18 cellular contexts compared by ENCODE assay signal in the genomic region with DNA sequence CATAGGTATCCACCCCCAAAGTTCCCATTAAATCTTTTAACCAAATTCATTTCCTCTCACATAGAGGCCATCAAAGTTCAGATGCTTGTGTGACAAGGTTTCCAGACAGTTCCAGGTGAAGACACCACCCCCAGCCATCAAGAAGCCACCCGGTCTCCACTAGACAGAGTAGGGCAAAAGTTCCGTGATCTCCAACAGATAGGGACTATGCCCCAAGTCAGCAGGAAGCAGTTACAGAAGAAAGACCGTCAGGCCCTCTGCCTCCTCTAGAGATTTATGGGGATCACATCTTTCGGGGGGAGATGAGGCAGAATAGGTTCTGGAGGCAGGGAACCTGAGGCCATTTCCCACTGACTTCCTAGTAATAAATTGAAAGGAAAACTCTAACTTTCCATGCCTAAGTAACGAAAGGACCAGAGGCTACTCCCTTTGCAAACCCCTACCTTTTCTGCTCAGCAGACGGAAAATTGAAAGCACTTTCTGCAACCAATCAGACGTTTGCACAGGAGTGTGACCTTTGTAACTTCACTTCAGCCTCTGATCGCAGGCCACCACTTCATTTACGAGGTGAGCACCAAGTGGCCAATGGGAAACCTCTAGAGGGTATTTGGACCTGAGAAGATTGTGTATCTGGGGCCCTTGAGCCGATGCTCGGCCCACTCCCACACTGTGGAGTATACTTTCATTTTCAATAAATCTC. TPM values are rescaled to one million over a fixed set of nuclear protein-coding genes. Genes with fewer than 3 reads are reported as not detected.
DNase-seq lines count a peak whose midpoint lies in the region; ATAC-seq, FAIRE-seq and TF ChIP-seq lines count a peak whose summit lies in the region.
"Had no signal": no experiment of that assay in that cellular context is flagged by ENCODE, and none has a peak within 500 bp of the region (broad histone marks: within the 10 kb centered on the region; RNA-seq: fewer than 3 reads in every experiment).

No MANE protein-coding gene starts in this region.

- H2AFZ ChIP-seq in MM.1S (ENCODE audit: low read length) = no peak overlapping the region
- no peak overlapping the region for H2AFZ ChIP-seq in H1 (ENCODE audit: low read length)

- H2AK5ac ChIP-seq in H1 (ENCODE audit: low read depth, low read length) = no peak overlapping the region

- H3K4me1 ChIP-seq in A549 (no peaks in the 10 kb centered on the region), MM.1S (ENCODE audit: low read length) (no peaks in the 10 kb centered on the region), H1 (replicated peaks in 1 of 4; ENCODE audit: control insufficient read depth in 3 of 4, insufficient read depth in 4 of 4, low read length in 3 of 4) (no peaks in the 10 kb centered on the region), mucosa of descending colon (ENCODE audit: low read depth) (no peaks in the 10 kb centered on the region)
- H3K4me1 ChIP-seq: BE2C had no signal

- H2BK12ac ChIP-seq in H1 (ENCODE audit: low read depth, low read length) = no peak overlapping the region

- no peaks in the 10 kb centered on the region for H3K23me2 ChIP-seq in H1 (ENCODE audit: low read depth, low read length)

- H3K4me3 ChIP-seq in A549 = no peak overlapping the region
- no peak overlapping the region for H3K4me3 ChIP-seq in MM.1S (ENCODE audit: low read length)
- H3K4me3 ChIP-seq in H1 (ENCODE audit: extremely low read depth in 1 of 4, insufficient read depth in 2 of 4, low read depth in 3 of 4, low read length in 4 of 4) = no peak overlapping the region
- no peak overlapping the region for H3K4me3 ChIP-seq in mucosa of descending colon

- no peak overlapping the region for H2BK120ac ChIP-seq in H1 (replicated peaks; ENCODE audit: low read depth, low read length)

- FAIRE-seq in A549 (lab: Jason Lieb, UNC) = no peak
- FAIRE-seq in H1 (lab: Jason Lieb, UNC) = peak; percentile 24

- TF ChIP-seq RAD21 in A549 (conservative IDR thresholded peaks at IDR 0.05 in 1 of 2, IDR thresholded peaks at IDR 0.05 in 1 of 2) (no peak), H1 (IDR thresholded peaks at IDR 0.05 in 1 of 2, conservative IDR thresholded peaks at IDR 0.05 in 1 of 2; ENCODE audit: low read depth in 2 of 2, low read length in 2 of 2) (no peak)

- no peak overlapping the region for H3K56ac ChIP-seq in H1 (replicated peaks; ENCODE audit: insufficient read length, low read depth, low read length)

- no peak overlapping the region for H2BK20ac ChIP-seq in H1 (ENCODE audit: low read length)

- H3K27me3 ChIP-seq in MM.1S (replicated peaks; ENCODE audit: insufficient read depth, low read length) (no peaks in the 10 kb centered on the region), H1 (replicated peaks in 1 of 4; ENCODE audit: control insufficient read depth in 3 of 4, extremely low read depth in 1 of 4, insufficient read depth in 3 of 4, low read length in 3 of 4) (no peaks in the 10 kb centered on the region)
- H3K27me3 ChIP-seq: BE2C had no signal

- H3K4me2 ChIP-seq in A549 (peak overlapping the region; percentile 28; the same call in 1 of the 3 replicates), MM.1S (ENCODE audit: low read depth, low read length) (peak overlapping the region; percentile 7; the same call in 1 of the 2 replicates), H1 (ENCODE audit: insufficient read depth in 1 of 2, low read depth in 2 of 2, low read length in 2 of 2) (no peak overlapping the region)

- no peak for TF ChIP-seq EP300 in A549 (IDR thresholded peaks at IDR 0.05)
- no peak for TF ChIP-seq EP300 in H1 (IDR thresholded peaks at IDR 0.05; ENCODE audit: borderline replicate concordance in 1 of 2, low read depth in 2 of 2, low read length in 2 of 2)

- no peak overlapping the region for H3K23ac ChIP-seq in H1 (ENCODE audit: insufficient read length)

- TF ChIP-seq CTCF in A549 (IDR thresholded peaks at IDR 0.05) (no peak), MM.1S (IDR thresholded peaks at IDR 0.05; ENCODE audit: low read length) (no peak), H1 (IDR thresholded peaks at IDR 0.05; ENCODE audit: control extremely low read depth in 1 of 3, insufficient read depth in 1 of 3, low read depth in 1 of 3, low read length in 3 of 3) (no peak), mucosa of descending colon (IDR thresholded peaks at IDR 0.05) (no peak)

- H3K9ac ChIP-seq in MM.1S (ENCODE audit: low read length) = no peak overlapping the region
- no peak overlapping the region for H3K9ac ChIP-seq in H1 (replicated peaks in 1 of 4; ENCODE audit: extremely low read depth in 1 of 4, low read depth in 3 of 4, low read length in 3 of 4)

- no peak for DNase-seq in A549 (ENCODE audit: low read depth in 1 of 2, low spot score in 1 of 2)
- DNase-seq in MM.1S = no peak
- DNase-seq in H1 (ENCODE audit: low read depth in 1 of 2, low spot score in 2 of 2) = no peak
- DNase-seq in mucosa of descending colon = no peak
- DNase-seq in NCI-H2171 (lab: John Stamatoyannopoulos, UW) = no peak
- DNase-seq in KBM-7 = no peak
- DNase-seq in medulla oblongata (ENCODE audit: extremely low spot score) = no peak
- DNase-seq: BE2C, EL, GF-D8, NCI-H1092 treated with DMSO at 0.1 percent for 48 hours, NCI-H146, NCI-H2029 treated with DMSO at 0.1 percent for 48 hours, NCI-H345, NCI-H524, NCI-H774, PC-3, SHP77 had no signal

- POLR2A ChIA-PET in A549 (lab: Yijun Ruan, JAX) (no interaction called here), H1 (lab: Charles Lee; ENCODE audit: partially characterized antibody) (no interaction called here)

- TF ChIP-seq POLR2A in A549 (IDR thresholded peaks at IDR 0.05; ENCODE audit: low read length) (no peak), H1 (IDR thresholded peaks at IDR 0.05; ENCODE audit: control extremely low read depth in 1 of 2, low read depth in 2 of 2, low read length in 2 of 2) (no peak)

- whole genome bisulfite sequencing in A549 (ENCODE audit: missing lambda C conversion rate) = 60% methylated on average over 10 of the region's 11 CpGs
- 84% methylated on average over 11 of the region's 11 CpGs; no CpG with 5 or more reads in 1 of the 2 experiments for WGBS in H1 (ENCODE audit: extremely low coverage in 1 of 2, insufficient coverage in 1 of 2, insufficient read length in 1 of 2, insufficient replicate concordance in 2 of 2, low coverage in 1 of 2, low lambda C conversion rate in 2 of 2, missing lambda C conversion rate in 1 of 2), 2 experiments

- H3K27ac ChIP-seq in A549 (no peak overlapping the region), MM.1S (ENCODE audit: low read length) (no peak overlapping the region), H1 (ENCODE audit: low read depth, low read length) (no peak overlapping the region)

- no peak overlapping the region for H3K4ac ChIP-seq in H1 (replicated peaks; ENCODE audit: insufficient read length, low read depth, low read length)

- no peak overlapping the region for H4K8ac ChIP-seq in H1 (ENCODE audit: extremely low read depth, insufficient read depth, low read length)

- intact Hi-C loops in mucosa of descending colon (cut with DNase I, micrococcal nuclease) = no loop called here

- H4K91ac ChIP-seq in H1 (replicated peaks; ENCODE audit: insufficient read length, low read length) = no peak overlapping the region

- CTCF ChIA-PET in A549 (lab: Yijun Ruan, JAX) (no interaction called here), H1 (lab: Charles Lee; ENCODE audit: partially characterized antibody) (no interaction called here)

- in situ Hi-C loops in KBM-7 (cut with MboI; ENCODE audit: low pct_unique_long_range_greater_than_20kb, low sequenced_read_pairs) = no loop called here

- no peaks in the 10 kb centered on the region for H3K79me1 ChIP-seq in H1 (ENCODE audit: low read depth, low read length)

- ATAC-seq in A549 (no peak), mucosa of descending colon (peak; percentile 60)
- ATAC-seq: PC-3 had no signal

- H4K20me1 ChIP-seq in MM.1S (ENCODE audit: insufficient read depth, low read length) = no peaks in the 10 kb centered on the region
- H4K20me1 ChIP-seq in H1 (replicated peaks in 1 of 2; ENCODE audit: control insufficient read depth in 1 of 2, insufficient read depth in 2 of 2, low read length in 2 of 2) = no peaks in the 10 kb centered on the region

- H3K79me2 ChIP-seq in MM.1S (ENCODE audit: low read length) (no peaks in the 10 kb centered on the region), H1 (ENCODE audit: control insufficient read depth in 1 of 2, insufficient read depth in 2 of 2, low read length in 2 of 2) (no peaks in the 10 kb centered on the region)

- H3K36me3 ChIP-seq in MM.1S (replicated peaks; ENCODE audit: insufficient read depth, low read length) (no peaks in the 10 kb centered on the region), H1 (ENCODE audit: control insufficient read depth in 2 of 4, insufficient read depth in 4 of 4, low read length in 3 of 4) (no peaks in the 10 kb centered on the region), mucosa of descending colon (ENCODE audit: low read depth) (no peaks in the 10 kb centered on the region)
- H3K36me3 ChIP-seq: BE2C had no signal

- no peaks in the 10 kb centered on the region for H3F3A ChIP-seq in MM.1S (ENCODE audit: insufficient read depth, low read length)

- H3K9me3 ChIP-seq in A549 (no peaks in the 10 kb centered on the region), MM.1S (replicated peaks; ENCODE audit: insufficient read depth, low read length) (no peaks in the 10 kb centered on the region), H1 (ENCODE audit: insufficient read depth in 2 of 2, low read depth in 1 of 2, low read length in 1 of 2) (no peaks in the 10 kb centered on the region), mucosa of descending colon (no peaks in the 10 kb centered on the region)
- H3K9me3 ChIP-seq: BE2C had no signal

- H3K9me2 ChIP-seq in MM.1S (replicated peaks; ENCODE audit: insufficient read depth, low read length) = no peaks in the 10 kb centered on the region

- no peak overlapping the region for H2BK5ac ChIP-seq in H1 (ENCODE audit: low read depth, low read length)

- H3K18ac ChIP-seq in H1 (ENCODE audit: extremely low read depth, low read length) = no peak overlapping the region

- no peak overlapping the region for H2BK15ac ChIP-seq in H1 (ENCODE audit: low read length)

- no peak overlapping the region for H4K5ac ChIP-seq in H1 (ENCODE audit: insufficient read length, low read depth, low read length)

- H3K14ac ChIP-seq in H1 (ENCODE audit: insufficient read length) = no peak overlapping the region

RNA-seq across cellular contexts. Expression of a gene that starts 18.5 kb away (rescaled TPM):
- 14.9 and 18.8 TPM in 2 replicates for polyA plus RNA-seq in A549 (2011; rRNA removed)
- polyA plus RNA-seq in A549 (2012; cell fraction: cytosol; rRNA removed) = 3.2 and 3.7 TPM in 2 replicates
- 3.7 and 7.2 TPM in 2 replicates for polyA plus RNA-seq in A549 (2012; cell fraction: nucleus; rRNA removed)
- polyA plus RNA-seq in A549 (2017; fragmentation: RNase III; extraction: RNeasy Plus Mini Kit Qiagen cat#74134 plus additional on column Dnase treatment) = 3.9 to 4.4 TPM (median 4.3 TPM) in 3 replicates
- polyA minus RNA-seq in A549 (2011; rRNA and poly(A)+ RNA removed) = 12.2 and 13.1 TPM in 2 replicates
- 13.4 and 14.4 TPM in 2 replicates for total RNA-seq in H1 (2021; fragmentation: NEBNext Ultra II Directional; extraction: Animal tissue kit (Norgen Biotek cat#: 25700))
- polyA plus RNA-seq in H1 (2011; rRNA removed) = 5.6 and 8.4 TPM in 2 replicates
- 9.7 TPM for polyA plus RNA-seq in H1 (2011; cell fraction: cytosol; rRNA removed)
- polyA plus RNA-seq in H1 (2011; cell fraction: nucleus; rRNA removed) = 6.1 TPM
- 4.0 to 7.6 TPM (median 5.5 TPM) in 4 replicates for polyA plus RNA-seq in H1 (2012, experiment 1 of 2)
- 0.64 TPM for polyA plus RNA-seq in H1 (2012, experiment 2 of 2)
- polyA plus RNA-seq in H1 (2013, experiment 1 of 2) = 7.3 TPM
- 7.1 TPM for polyA plus RNA-seq in H1 (2013, experiment 2 of 2)
- polyA minus RNA-seq in H1 (2011; rRNA and poly(A)+ RNA removed) = 14.5 and 21.4 TPM in 2 replicates
- 10.2 TPM for polyA minus RNA-seq in H1 (2011; cell fraction: cytosol; rRNA and poly(A)+ RNA removed)
- polyA minus RNA-seq in H1 (2011; cell fraction: nucleus; rRNA and poly(A)+ RNA removed) = 12.2 TPM
- 1 to 10 TPM; 2.3 to 4.3 (median 3.2) TPM for total RNA-seq in mucosa of descending colon

RNA-seq across cellular contexts. Expression of a gene that starts 52.5 kb away (rescaled TPM):
- polyA plus RNA-seq in A549 (2011; rRNA removed) (28.8 and 34.8 TPM in 2 replicates), A549 (2017; fragmentation: RNase III; extraction: RNeasy Plus Mini Kit Qiagen cat#74134 plus additional on column Dnase treatment) (21.0 to 23.0 TPM (median 22.2 TPM) in 3 replicates), H1 (2011; rRNA removed) (4.6 and 9.3 TPM in 2 replicates)
- 9.5 and 9.6 TPM in 2 replicates for polyA plus RNA-seq in A549 (2012; cell fraction: cytosol; rRNA removed)
- polyA plus RNA-seq in A549 (2012; cell fraction: nucleus; rRNA removed) = 9.0 and 15.6 TPM in 2 replicates
- polyA minus RNA-seq in A549 (2011; rRNA and poly(A)+ RNA removed) = 8.3 and 11.9 TPM in 2 replicates
- 14.2 and 15.2 TPM in 2 replicates for total RNA-seq in H1 (2021; fragmentation: NEBNext Ultra II Directional; extraction: Animal tissue kit (Norgen Biotek cat#: 25700))
- polyA plus RNA-seq in H1 (2011; cell fraction: cytosol; rRNA removed) = 8.8 TPM
- 4.0 TPM for polyA plus RNA-seq in H1 (2011; cell fraction: nucleus; rRNA removed)
- polyA plus RNA-seq in H1 (2012, experiment 1 of 2) = 12.2 to 17.6 TPM (median 14.2 TPM) in 4 replicates
- 3.8 TPM for polyA plus RNA-seq in H1 (2012, experiment 2 of 2)
- 14.8 TPM for polyA plus RNA-seq in H1 (2013, experiment 1 of 2)
- polyA plus RNA-seq in H1 (2013, experiment 2 of 2) = 16.2 TPM
- polyA minus RNA-seq in H1 (2011; rRNA and poly(A)+ RNA removed) = 7.3 and 8.8 TPM in 2 replicates
- polyA minus RNA-seq in H1 (2011; cell fraction: cytosol; rRNA and poly(A)+ RNA removed) = 3.5 TPM
- polyA minus RNA-seq in H1 (2011; cell fraction: nucleus; rRNA and poly(A)+ RNA removed) = 6.7 TPM
- 10 to 100 TPM in 2 of 3 donors, 1 to 10 TPM in 1; 8.3 to 12.9 (median 12.7) TPM for total RNA-seq in mucosa of descending colon

Comparison
In these comparisons a context has a peak if more than half of its experiments do, and no peak if none do; other contexts are left out.
1. H3K4me2 ChIP-seq: peak in A549 (single experiment) and MM.1S (single experiment); none in H1 (0 of 2).